34 cellular contexts compared by ENCODE assay signal in genomic region chr12:19681007-19681406, GRCh38.
A peak's percentile ranks its signal among the peaks of the same experiment; 100 is the strongest.
DNase-seq lines count a peak whose midpoint lies in the region; ATAC-seq, FAIRE-seq and TF ChIP-seq lines count a peak whose summit lies in the region.
"Had no signal": no experiment of that assay in that cellular context is flagged by ENCODE, and none has a peak within 500 bp of the region (broad histone marks: within the 10 kb centered on the region; RNA-seq: fewer than 3 reads in every experiment).

No MANE protein-coding gene starts in this region.

- peaks cover 49% of the 10 kb centered on the region for H3K4me1 Mint-ChIP-seq in activated naive CD8-positive, alpha-beta T cell treated with anti-CD3 and anti-CD28 coated beads, Interleukin-2, amount 10 ng/mL, durations not matched to agents 7 days and 5 days
- H3K4me1 Mint-ChIP-seq in activated naive CD8-positive, alpha-beta T cell treated with anti-CD3 and anti-CD28 coated beads for 36 hours, result peaks cover 57% of the 10 kb centered on the region
- peaks cover 56% of the 10 kb centered on the region for H3K4me1 Mint-ChIP-seq in activated naive CD8-positive, alpha-beta T cell treated with anti-CD3 and anti-CD28 coated beads, Interleukin-2, amount 50 U/mL, for 24 hours
- H3K4me1 Mint-ChIP-seq in natural killer cell treated with Interleukin-12 subunit alpha and Interleukin-12 subunit beta and Interleukin-15 and Interleukin-18, amount 100 ng/mL, for 72 hours (ENCODE audit: low read depth in 2 of 2), result peaks cover 37 to 40% of the 10 kb centered on the region in 2 donors
- H3K4me1 Mint-ChIP-seq: memory B cell; stimulated activated memory B cell treated with anti-CD40 and anti-IgM and Interleukin-4, amounts not matched to agents 10 μg/mL and 1 μg/mL and 100 μg/mL, for 72 hours had no signal

- TF ChIP-seq POLR2A in vagina (IDR thresholded peaks at IDR 0.05), result no peak

- peaks cover 50% of the 10 kb centered on the region for H3K36me3 Mint-ChIP-seq in activated naive CD8-positive, alpha-beta T cell treated with anti-CD3 and anti-CD28 coated beads, Interleukin-2, amount 10 ng/mL, durations not matched to agents 7 days and 5 days
- H3K36me3 Mint-ChIP-seq in activated naive CD8-positive, alpha-beta T cell treated with anti-CD3 and anti-CD28 coated beads for 36 hours, result peaks cover 45% of the 10 kb centered on the region
- H3K36me3 Mint-ChIP-seq in activated naive CD8-positive, alpha-beta T cell treated with anti-CD3 and anti-CD28 coated beads, Interleukin-2, amount 50 U/mL, for 24 hours (ENCODE audit: low read depth), result peaks cover 21% of the 10 kb centered on the region
- H3K36me3 Mint-ChIP-seq in natural killer cell treated with Interleukin-12 subunit alpha and Interleukin-12 subunit beta and Interleukin-15 and Interleukin-18, amount 100 ng/mL, for 72 hours, result peaks cover 33% of the 10 kb centered on the region
- H3K36me3 Mint-ChIP-seq: memory B cell had no signal

- DNase-seq in activated naive CD8-positive, alpha-beta T cell treated with anti-CD3 and anti-CD28 coated beads, Interleukin-2, amount 10 ng/mL, durations not matched to agents 7 days and 5 days, result no peak
- DNase-seq in activated naive CD8-positive, alpha-beta T cell treated with anti-CD3 and anti-CD28 coated beads for 36 hours, result no peak
- peak; percentile 7 for DNase-seq in KBM-7
- DNase-seq in activated naive CD8-positive, alpha-beta T cell treated with anti-CD3 and anti-CD28 coated beads, Interleukin-2, amount 50 U/mL, for 24 hours, result no peak
- no peak for DNase-seq in natural killer cell treated with Interleukin-12 subunit alpha and Interleukin-12 subunit beta and Interleukin-15 and Interleukin-18, amount 100 ng/mL, for 72 hours (ENCODE audit: low spot score)
- no peak for DNase-seq in frontal cortex (ENCODE audit: low spot score in 2 of 2)
- DNase-seq in NCI-H1105 (lab: John Stamatoyannopoulos, UW), result no peak
- no peak for DNase-seq in vagina (ENCODE audit: extremely low spot score in 2 of 2)
- DNase-seq: activated CD4-positive, alpha-beta memory T cell treated with anti-CD3 and anti-CD28 coated beads, Interleukin-2, amount 10 ng/mL, durations not matched to agents 7 days and 5 days; activated effector memory CD4-positive, alpha-beta T cell treated with anti-CD3 and anti-CD28 coated beads, Interleukin-2, amount 50 U/mL, for 16 hours; activated T-cell treated with anti-CD3 and anti-CD28 coated beads for 4 hours; EL; GM23248; NCI-H1048; NCI-H187 treated with DMSO at 0.1 percent for 48 hours; NCI-H446; NK-92 treated with Interleukin-12 subunit alpha and Interleukin-12 subunit beta, amount 100 ng/mL, for 24 hours; nucleus accumbens; SHP77; stimulated activated CD4-positive, alpha-beta T cell treated with anti-CD3 and anti-CD28 coated beads, Interleukin-4, amount 100 ng/mL, for 4 hours; testis had no signal

- FAIRE-seq in frontal cortex (lab: Jason Lieb, UNC), result no peak
- FAIRE-seq: D721Med, endometrium, GM12891, urothelium cell line had no signal

- peak overlapping the region; percentile 57 for H3K27ac Mint-ChIP-seq in activated naive CD8-positive, alpha-beta T cell treated with anti-CD3 and anti-CD28 coated beads, Interleukin-2, amount 10 ng/mL, durations not matched to agents 7 days and 5 days
- H3K27ac Mint-ChIP-seq in activated naive CD8-positive, alpha-beta T cell treated with anti-CD3 and anti-CD28 coated beads for 36 hours, result no peak overlapping the region
- H3K27ac Mint-ChIP-seq in activated naive CD8-positive, alpha-beta T cell treated with anti-CD3 and anti-CD28 coated beads, Interleukin-2, amount 50 U/mL, for 24 hours, result peak overlapping the region; percentile 42
- peak overlapping the region; percentile 81 to 89 for H3K27ac Mint-ChIP-seq in natural killer cell treated with Interleukin-12 subunit alpha and Interleukin-12 subunit beta and Interleukin-15 and Interleukin-18, amount 100 ng/mL, for 72 hours
- H3K27ac Mint-ChIP-seq: activated CD4-positive, alpha-beta memory T cell treated with anti-CD3 and anti-CD28 coated beads, Interleukin-2, amount 10 ng/mL, durations not matched to agents 7 days and 5 days; dendritic cell treated with granulocyte-macrophage colony-stimulating factor and Interleukin-4, amounts not matched to agents 40 ng/mL and 50 ng/mL, for 4 days; memory B cell; stimulated activated memory B cell treated with anti-CD40 and anti-IgM and Interleukin-4, amounts not matched to agents 10 μg/mL and 1 μg/mL and 100 μg/mL, for 72 hours had no signal

- no peaks in the 10 kb centered on the region for H3K27me3 Mint-ChIP-seq in activated naive CD8-positive, alpha-beta T cell treated with anti-CD3 and anti-CD28 coated beads, Interleukin-2, amount 10 ng/mL, durations not matched to agents 7 days and 5 days
- H3K27me3 Mint-ChIP-seq in activated naive CD8-positive, alpha-beta T cell treated with anti-CD3 and anti-CD28 coated beads for 36 hours, result no peaks in the 10 kb centered on the region
- H3K27me3 Mint-ChIP-seq in activated naive CD8-positive, alpha-beta T cell treated with anti-CD3 and anti-CD28 coated beads, Interleukin-2, amount 50 U/mL, for 24 hours, result no peaks in the 10 kb centered on the region
- no peaks in the 10 kb centered on the region for H3K27me3 Mint-ChIP-seq in natural killer cell treated with Interleukin-12 subunit alpha and Interleukin-12 subunit beta and Interleukin-15 and Interleukin-18, amount 100 ng/mL, for 72 hours
- H3K27me3 Mint-ChIP-seq: central memory CD8-positive, alpha-beta T cell; dendritic cell treated with granulocyte-macrophage colony-stimulating factor and Interleukin-4, amounts not matched to agents 40 ng/mL and 50 ng/mL, for 4 days; memory B cell; stimulated activated memory B cell treated with anti-CD40 and anti-IgM and Interleukin-4, amounts not matched to agents 10 μg/mL and 1 μg/mL and 100 μg/mL, for 72 hours had no signal

- H3K4me1 ChIP-seq in vagina, result no peaks in the 10 kb centered on the region
- H3K4me1 ChIP-seq: gastroesophageal sphincter, prostate gland, testis had no signal

- H3K9me3 ChIP-seq in vagina, result no peaks in the 10 kb centered on the region
- H3K9me3 ChIP-seq: prostate gland, testis had no signal

- H3K9me3 Mint-ChIP-seq in activated naive CD8-positive, alpha-beta T cell treated with anti-CD3 and anti-CD28 coated beads, Interleukin-2, amount 10 ng/mL, durations not matched to agents 7 days and 5 days, result peaks cover 11% of the 10 kb centered on the region
- H3K9me3 Mint-ChIP-seq in activated naive CD8-positive, alpha-beta T cell treated with anti-CD3 and anti-CD28 coated beads for 36 hours, result peaks cover 46% of the 10 kb centered on the region
- peaks cover 29% of the 10 kb centered on the region for H3K9me3 Mint-ChIP-seq in activated naive CD8-positive, alpha-beta T cell treated with anti-CD3 and anti-CD28 coated beads, Interleukin-2, amount 50 U/mL, for 24 hours
- H3K9me3 Mint-ChIP-seq in natural killer cell treated with Interleukin-12 subunit alpha and Interleukin-12 subunit beta and Interleukin-15 and Interleukin-18, amount 100 ng/mL, for 72 hours, result peaks cover 24% of the 10 kb centered on the region

- in situ Hi-C loops in KBM-7 (cut with MboI; ENCODE audit: low pct_unique_long_range_greater_than_20kb, low sequenced_read_pairs), result no loop called here

- peak overlapping the region; percentile 37 for H3K4me3 Mint-ChIP-seq in activated naive CD8-positive, alpha-beta T cell treated with anti-CD3 and anti-CD28 coated beads, Interleukin-2, amount 10 ng/mL, durations not matched to agents 7 days and 5 days
- no peak overlapping the region for H3K4me3 Mint-ChIP-seq in activated naive CD8-positive, alpha-beta T cell treated with anti-CD3 and anti-CD28 coated beads for 36 hours
- H3K4me3 Mint-ChIP-seq in activated naive CD8-positive, alpha-beta T cell treated with anti-CD3 and anti-CD28 coated beads, Interleukin-2, amount 50 U/mL, for 24 hours, result no peak overlapping the region
- H3K4me3 Mint-ChIP-seq in natural killer cell treated with Interleukin-12 subunit alpha and Interleukin-12 subunit beta and Interleukin-15 and Interleukin-18, amount 100 ng/mL, for 72 hours, result no peak overlapping the region
- H3K4me3 Mint-ChIP-seq: activated CD4-positive, alpha-beta memory T cell treated with anti-CD3 and anti-CD28 coated beads, Interleukin-2, amount 10 ng/mL, durations not matched to agents 7 days and 5 days; central memory CD8-positive, alpha-beta T cell; dendritic cell treated with granulocyte-macrophage colony-stimulating factor and Interleukin-4, amounts not matched to agents 40 ng/mL and 50 ng/mL, for 4 days; memory B cell; stimulated activated memory B cell treated with anti-CD40 and anti-IgM and Interleukin-4, amounts not matched to agents 10 μg/mL and 1 μg/mL and 100 μg/mL, for 72 hours had no signal

- H3K4me3 ChIP-seq in vagina, result no peak overlapping the region
- H3K4me3 ChIP-seq: gastroesophageal sphincter, GM23248, hepatocyte, prostate gland, testis had no signal

- no peak for TF ChIP-seq CTCF in vagina (IDR thresholded peaks at IDR 0.05)

- no peak overlapping the region for H3K27ac ChIP-seq in vagina
- H3K27ac ChIP-seq: gastroesophageal sphincter, GM23248, hepatocyte, prostate gland, testis had no signal

- POLR2A ChIA-PET in activated naive CD8-positive, alpha-beta T cell treated with anti-CD3 and anti-CD28 coated beads, Interleukin-2, amount 10 ng/mL, durations not matched to agents 7 days and 5 days (lab: Charles Lee), result interaction anchor here (0.6 kb wide), 1 partner anchor 12 kb away, joined by 5 read pairs; no protein-coding TSS in a partner anchor

- no peak for ATAC-seq in activated naive CD8-positive, alpha-beta T cell treated with anti-CD3 and anti-CD28 coated beads, Interleukin-2, amount 10 ng/mL, durations not matched to agents 7 days and 5 days (ENCODE audit: low read depth)
- ATAC-seq in activated naive CD8-positive, alpha-beta T cell treated with anti-CD3 and anti-CD28 coated beads, Interleukin-2, amount 50 U/mL, for 24 hours, result no peak
- ATAC-seq in natural killer cell treated with Interleukin-12 subunit alpha and Interleukin-12 subunit beta and Interleukin-15 and Interleukin-18, amount 100 ng/mL, for 72 hours, result no peak
- ATAC-seq: gastroesophageal sphincter; Panc1; sciatic nerve; stimulated activated memory B cell treated with anti-CD40 and anti-IgM and Interleukin-4, amounts not matched to agents 10 μg/mL and 1 μg/mL and 100 μg/mL, for 72 hours had no signal

- H3K27me3 ChIP-seq in vagina, result no peaks in the 10 kb centered on the region
- H3K27me3 ChIP-seq: gastroesophageal sphincter, hepatocyte, testis had no signal

- no peaks in the 10 kb centered on the region for H3K36me3 ChIP-seq in vagina
- H3K36me3 ChIP-seq: gastroesophageal sphincter, prostate gland had no signal

- intact Hi-C loops in vagina (cut with DNase I), result no loop called here
